ENCODE assay signal across 24 cellular contexts in genomic region chr1:171266930-171267329, GRCh38. TPM values are rescaled to one million over a fixed set of nuclear protein-coding genes. Genes with fewer than 3 reads are reported as not detected.
DNase-seq lines count a peak whose midpoint lies in the region; ATAC-seq, FAIRE-seq and TF ChIP-seq lines count a peak whose summit lies in the region.
"Had no signal": no experiment of that assay in that cellular context is flagged by ENCODE, and none has a peak within 500 bp of the region (broad histone marks: within the 10 kb centered on the region; RNA-seq: fewer than 3 reads in every experiment).

No MANE protein-coding gene starts in this region.

- no peak for TF ChIP-seq CTCF in D721Med (IDR thresholded peaks at IDR 0.05; ENCODE audit: insufficient read depth, missing control alignments)
- peak; percentile 55 for TF ChIP-seq CTCF in foreskin keratinocyte (conservative IDR thresholded peaks at IDR 0.05)

- peak; percentile 40 for ATAC-seq in foreskin keratinocyte
- no peak for ATAC-seq in GM19463 (IDR thresholded peaks at IDR 0.05; ENCODE audit: unreplicated experiment)
- ATAC-seq: GM12878, SK-N-SH treated with all-trans-retinoic acid at 6 μM for 48 hours had no signal

- H3K27me3 ChIP-seq in foreskin keratinocyte: no peaks in the 10 kb centered on the region
- H3K27me3 ChIP-seq: Peyer's patch had no signal

- DNase-seq in D721Med (ENCODE audit: insufficient read length, low spot score) (no peak), NCI-H82 treated with DMSO at 0.1 percent for 48 hours (lab: John Stamatoyannopoulos, UW; ENCODE audit: unreplicated experiment) (peak; percentile 51), foreskin keratinocyte (no peak), NCI-H446 (lab: John Stamatoyannopoulos, UW) (no peak), T-helper 2 cell (no peak), LoVo (ENCODE audit: low spot score) (no peak)
- DNase-seq: EL; Karpas-422; MG63; NCI-H1092; NCI-H1436; NCI-H187 treated with DMSO at 0.1 percent for 48 hours; NCI-H2107; NCI-H69; NK-92 treated with Interleukin-12 subunit alpha and Interleukin-12 subunit beta, amount 100 ng/mL, for 24 hours; Peyer's patch had no signal

- H3K4me1 ChIP-seq in foreskin keratinocyte: peaks cover 26% of the 10 kb centered on the region
- H3K4me1 ChIP-seq: Peyer's patch had no signal

- H3K27ac ChIP-seq in foreskin keratinocyte (peak overlapping the region; percentile 35), skin epidermis (peak overlapping the region in 11 of 21 experiments; percentile 7 to 81 (median 44))
- H3K27ac ChIP-seq: GM23248, Peyer's patch had no signal

- FAIRE-seq in D721Med (lab: Jason Lieb, UNC): peak; percentile 83
- FAIRE-seq: A204.1, GM12878 had no signal

- H3K4me3 ChIP-seq in skin epidermis: no peak overlapping the region
- H3K4me3 ChIP-seq: GM12878, GM23248, MG63, Peyer's patch had no signal

RNA-seq across cellular contexts. Expression of gene FMO1, which starts 18.6 kb away (rescaled TPM):
- not detected in 2 replicates for total RNA-seq in foreskin keratinocyte
- polyA plus RNA-seq in foreskin keratinocyte: not detected in 2 replicates
- total RNA-seq: GM12878, GM23248, NCI-H460 had no signal
- polyA plus RNA-seq: CD14-positive monocyte, GM12878, GM23248 had no signal

RNA-seq across cellular contexts. Expression of gene FMO4, which starts 47.1 kb away (rescaled TPM):
- 1.6 and 2.7 TPM in 2 replicates for total RNA-seq in foreskin keratinocyte
- polyA plus RNA-seq in foreskin keratinocyte: 1.4 and 1.5 TPM in 2 replicates
